In the genomic region with DNA sequence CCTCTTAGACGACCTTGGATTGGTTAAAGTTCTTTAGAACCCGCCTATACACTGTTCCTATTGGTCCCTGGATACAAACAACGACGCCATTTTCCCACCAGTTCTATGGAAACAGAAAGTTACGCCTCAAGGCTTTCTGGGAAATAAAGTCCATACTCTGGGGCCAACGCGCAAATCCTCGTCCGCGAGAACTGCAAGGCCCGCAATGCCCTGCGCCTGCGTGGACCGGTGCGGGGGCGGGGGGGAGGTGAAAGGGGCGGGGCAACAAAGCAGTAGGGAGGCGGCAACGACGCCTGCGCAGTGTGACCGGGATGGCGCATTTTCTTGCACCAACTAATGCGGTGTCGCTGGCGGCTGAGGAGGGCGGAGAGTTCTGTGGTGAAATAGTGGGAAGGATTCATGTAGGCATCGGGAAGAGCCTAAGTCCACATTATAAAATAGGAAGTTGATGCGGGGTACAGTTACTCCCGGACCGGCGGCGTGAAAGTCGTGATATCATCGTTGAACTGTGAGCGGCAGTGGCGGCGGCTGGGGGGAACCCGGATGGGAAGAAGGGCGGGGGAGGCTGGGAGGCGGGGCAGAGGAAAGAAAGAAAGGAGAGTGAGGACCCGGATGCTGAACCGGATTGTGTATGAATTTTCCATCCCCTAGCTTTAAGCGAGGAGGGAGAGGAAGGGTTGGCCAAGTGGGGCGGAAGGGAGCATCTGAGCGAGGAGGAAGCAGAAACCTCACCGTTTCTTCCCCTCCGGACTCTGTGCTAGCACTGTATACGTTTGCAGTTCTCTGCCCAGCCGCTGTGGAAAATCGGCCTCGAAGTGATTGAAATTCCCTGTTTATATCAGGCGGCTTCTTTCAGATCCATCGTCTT, we compare ENCODE assay signal across 8 cellular contexts. TPM values are rescaled to one million over a fixed set of nuclear protein-coding genes. Genes with fewer than 3 reads are reported as not detected.
A peak's percentile ranks its signal among the peaks of the same experiment; 100 is the strongest.
DNase-seq lines count a peak whose midpoint lies in the region; ATAC-seq and TF ChIP-seq lines count a peak whose summit lies in the region.

A gene (plus strand): TSS at position 300 of the 868 bp plus-strand sequence. CDS start 6,695 bp downstream, outside the sequence.

- ATAC-seq in GM19455 (IDR thresholded peaks at IDR 0.05; ENCODE audit: unreplicated experiment): peak; percentile 62

- H3K4me1 Mint-ChIP-seq in CD4-positive, alpha-beta memory T cell: peaks cover 32 to 39% (median 35%) of the 10 kb centered on the region in 4 donors
- peaks cover 41% of the 10 kb centered on the region for H3K4me1 Mint-ChIP-seq in activated CD4-positive, alpha-beta memory T cell treated with anti-CD3 and anti-CD28 coated beads for 36 hours (ENCODE audit: low read depth)

- no peaks in the 10 kb centered on the region for H3K9me3 ChIP-seq in CD4-positive, alpha-beta memory T cell (ENCODE audit: control insufficient read depth in 1 of 2, low read length in 2 of 2)
- H3K9me3 ChIP-seq in duodenal mucosa (ENCODE audit: control insufficient read depth in 1 of 2, low read length in 2 of 2): no peaks in the 10 kb centered on the region
- no peaks in the 10 kb centered on the region for H3K9me3 ChIP-seq in liver (ENCODE audit: control insufficient read depth in 4 of 4, low read length in 3 of 4)

- no peak for TF ChIP-seq RAD21 in liver (IDR thresholded peaks at IDR 0.05)

- no peaks in the 10 kb centered on the region for H3K27me3 ChIP-seq in CD4-positive, alpha-beta memory T cell (ENCODE audit: insufficient read depth, low read length)
- H3K27me3 ChIP-seq in duodenal mucosa (ENCODE audit: control insufficient read depth in 1 of 2, insufficient read depth in 2 of 2, low read length in 2 of 2): no peaks in the 10 kb centered on the region
- no peaks in the 10 kb centered on the region for H3K27me3 ChIP-seq in liver (ENCODE audit: control insufficient read depth in 4 of 4, insufficient read depth in 4 of 4, low read length in 3 of 4)

- DNase-seq in CD4-positive, alpha-beta memory T cell: peak; percentile 95 to 99 (median 98)
- DNase-seq in HK-2 (ENCODE audit: unreplicated experiment): peak; percentile 100
- DNase-seq in NCI-H82 treated with DMSO at 0.1 percent for 48 hours (lab: John Stamatoyannopoulos, UW; ENCODE audit: unreplicated experiment): peak; percentile 100
- DNase-seq in activated CD4-positive, alpha-beta memory T cell treated with anti-CD3 and anti-CD28 coated beads for 36 hours: peak; percentile 100
- DNase-seq in stimulated activated CD4-positive, alpha-beta T cell treated with anti-CD3 and anti-CD28 coated beads, Interleukin-4, amount 100 ng/mL, for 24 hours: peak; percentile 99

- intact Hi-C loops in CD4-positive, alpha-beta memory T cell (cut with micrococcal nuclease): loop anchor here (1.0 to 5.0 kb wide), 10 partner anchors 24 to 851 kb away; a partner anchor contains a TSS
- intact Hi-C loops in activated CD4-positive, alpha-beta memory T cell treated with anti-CD3 and anti-CD28 coated beads for 36 hours (cut with micrococcal nuclease): loop anchor here (1.0 to 5.0 kb wide), 21 partner anchors 11 to 956 kb away; a partner anchor contains a TSS

- POLR2A ChIA-PET in CD4-positive, alpha-beta memory T cell (lab: Charles Lee; ENCODE audit: partially characterized antibody): interaction anchor here (0.6 to 2.7 kb wide), 21 partner anchors 9 to 201 kb away, joined by 3 to 19 read pairs (median 4); a partner anchor contains a TSS
- POLR2A ChIA-PET in activated CD4-positive, alpha-beta memory T cell treated with anti-CD3 and anti-CD28 coated beads for 36 hours (lab: Charles Lee): interaction anchor here (0.9 to 1.6 kb wide), 5 partner anchors 38 to 168 kb away, joined by 3 to 5 read pairs (median 4); a partner anchor contains a TSS

- peak; percentile 18 for TF ChIP-seq CTCF in liver (IDR thresholded peaks at IDR 0.05; ENCODE audit: low read depth, low read length, missing input control)

- under 1% methylated on average over 54 of the region's 54 CpGs for WGBS in liver

- H3K36me3 Mint-ChIP-seq in CD4-positive, alpha-beta memory T cell: peaks cover 3 to 37% of the 10 kb centered on the region in 2 donors
- H3K36me3 Mint-ChIP-seq in activated CD4-positive, alpha-beta memory T cell treated with anti-CD3 and anti-CD28 coated beads for 36 hours: peaks cover 19% of the 10 kb centered on the region

- H3K4me1 ChIP-seq in CD4-positive, alpha-beta memory T cell (ENCODE audit: insufficient read depth, low read length): peaks cover 73% of the 10 kb centered on the region
- H3K4me1 ChIP-seq in duodenal mucosa (ENCODE audit: control insufficient read depth in 1 of 2, insufficient read depth in 2 of 2, low read length in 2 of 2): peaks cover 27 to 43% of the 10 kb centered on the region in 2 donors
- H3K4me1 ChIP-seq in liver (ENCODE audit: control insufficient read depth in 4 of 4, insufficient read depth in 4 of 4, low read length in 3 of 4): peaks cover 3 to 34% (median 31%) of the 10 kb centered on the region in 4 donors

- peak within 1 kb of the TSS; percentile 88 to 93 for H3K4me3 ChIP-seq in CD4-positive, alpha-beta memory T cell (ENCODE audit: low read length in 2 of 2)
- H3K4me3 ChIP-seq in duodenal mucosa (ENCODE audit: low read depth in 1 of 2, low read length in 2 of 2) (peak within 1 kb of the TSS; percentile 91 to 93), liver (ENCODE audit: low read depth in 1 of 3, low read length in 3 of 3) (peak within 1 kb of the TSS; percentile 91 to 100 (median 92))

- peak within 1 kb of the TSS; percentile 99 for H3K27ac ChIP-seq in CD4-positive, alpha-beta memory T cell (ENCODE audit: low read depth, low read length)
- peak within 1 kb of the TSS; percentile 95 for H3K27ac ChIP-seq in duodenal mucosa (ENCODE audit: low read depth, low read length)
- peak within 1 kb of the TSS; percentile 93 to 96 for H3K27ac ChIP-seq in liver (ENCODE audit: low read depth in 1 of 2, low read length in 2 of 2)

- H3K9ac ChIP-seq in duodenal mucosa (ENCODE audit: low read depth in 1 of 2, low read length in 2 of 2): peak within 1 kb of the TSS; percentile 89 to 92
- H3K9ac ChIP-seq in liver (ENCODE audit: low read depth in 1 of 2, low read length in 2 of 2): peak within 1 kb of the TSS; percentile 85 to 89

- no peaks in the 10 kb centered on the region for H3K27me3 Mint-ChIP-seq in CD4-positive, alpha-beta memory T cell
- no peaks in the 10 kb centered on the region for H3K27me3 Mint-ChIP-seq in activated CD4-positive, alpha-beta memory T cell treated with anti-CD3 and anti-CD28 coated beads for 36 hours

- H3K4me3 Mint-ChIP-seq in CD4-positive, alpha-beta memory T cell: no peak within 1 kb of the TSS
- no peak within 1 kb of the TSS for H3K4me3 Mint-ChIP-seq in activated CD4-positive, alpha-beta memory T cell treated with anti-CD3 and anti-CD28 coated beads for 36 hours

- H3K9me3 Mint-ChIP-seq in CD4-positive, alpha-beta memory T cell: peaks cover 0 to 6% (median 0%) of the 10 kb centered on the region in 8 donors
- no peaks in the 10 kb centered on the region for H3K9me3 Mint-ChIP-seq in activated CD4-positive, alpha-beta memory T cell treated with anti-CD3 and anti-CD28 coated beads for 36 hours

- peak within 1 kb of the TSS in 3 of 7 donors; percentile 90 to 93 (median 90) for H3K27ac Mint-ChIP-seq in CD4-positive, alpha-beta memory T cell
- no peak within 1 kb of the TSS for H3K27ac Mint-ChIP-seq in activated CD4-positive, alpha-beta memory T cell treated with anti-CD3 and anti-CD28 coated beads for 36 hours

- CTCF ChIA-PET in CD4-positive, alpha-beta memory T cell (lab: Charles Lee; ENCODE audit: partially characterized antibody): interaction anchor here (0.6 to 2.9 kb wide), 5 partner anchors 39 to 200 kb away, joined by 3 to 16 read pairs (median 3); a partner anchor contains a TSS
- CTCF ChIA-PET in activated CD4-positive, alpha-beta memory T cell treated with anti-CD3 and anti-CD28 coated beads for 36 hours (lab: Charles Lee): interaction anchor here (0.6 to 3.7 kb wide), 9 partner anchors 14 to 224 kb away, joined by 3 to 31 read pairs (median 4); no protein-coding TSS in a partner anchor

- H3K36me3 ChIP-seq in CD4-positive, alpha-beta memory T cell (ENCODE audit: insufficient read depth, low read length): no peaks in the 10 kb centered on the region
- H3K36me3 ChIP-seq in duodenal mucosa (ENCODE audit: control insufficient read depth in 1 of 2, insufficient read depth in 2 of 2, low read length in 2 of 2) (no peaks in the 10 kb centered on the region), liver (ENCODE audit: control insufficient read depth in 4 of 4, insufficient read depth in 3 of 4, low read depth in 1 of 4, low read length in 3 of 4) (no peaks in the 10 kb centered on the region)

TF ChIP-seq in liver, 16 proteins besides CTCF, POLR2A, EP300 and RAD21 (continues in another document):
- TF ChIP-seq GABPA (IDR thresholded peaks at IDR 0.05 in 1 of 2, conservative IDR thresholded peaks at IDR 0.05 in 1 of 2): peak; percentile 47 to 67
- TF ChIP-seq, protein P1, sequence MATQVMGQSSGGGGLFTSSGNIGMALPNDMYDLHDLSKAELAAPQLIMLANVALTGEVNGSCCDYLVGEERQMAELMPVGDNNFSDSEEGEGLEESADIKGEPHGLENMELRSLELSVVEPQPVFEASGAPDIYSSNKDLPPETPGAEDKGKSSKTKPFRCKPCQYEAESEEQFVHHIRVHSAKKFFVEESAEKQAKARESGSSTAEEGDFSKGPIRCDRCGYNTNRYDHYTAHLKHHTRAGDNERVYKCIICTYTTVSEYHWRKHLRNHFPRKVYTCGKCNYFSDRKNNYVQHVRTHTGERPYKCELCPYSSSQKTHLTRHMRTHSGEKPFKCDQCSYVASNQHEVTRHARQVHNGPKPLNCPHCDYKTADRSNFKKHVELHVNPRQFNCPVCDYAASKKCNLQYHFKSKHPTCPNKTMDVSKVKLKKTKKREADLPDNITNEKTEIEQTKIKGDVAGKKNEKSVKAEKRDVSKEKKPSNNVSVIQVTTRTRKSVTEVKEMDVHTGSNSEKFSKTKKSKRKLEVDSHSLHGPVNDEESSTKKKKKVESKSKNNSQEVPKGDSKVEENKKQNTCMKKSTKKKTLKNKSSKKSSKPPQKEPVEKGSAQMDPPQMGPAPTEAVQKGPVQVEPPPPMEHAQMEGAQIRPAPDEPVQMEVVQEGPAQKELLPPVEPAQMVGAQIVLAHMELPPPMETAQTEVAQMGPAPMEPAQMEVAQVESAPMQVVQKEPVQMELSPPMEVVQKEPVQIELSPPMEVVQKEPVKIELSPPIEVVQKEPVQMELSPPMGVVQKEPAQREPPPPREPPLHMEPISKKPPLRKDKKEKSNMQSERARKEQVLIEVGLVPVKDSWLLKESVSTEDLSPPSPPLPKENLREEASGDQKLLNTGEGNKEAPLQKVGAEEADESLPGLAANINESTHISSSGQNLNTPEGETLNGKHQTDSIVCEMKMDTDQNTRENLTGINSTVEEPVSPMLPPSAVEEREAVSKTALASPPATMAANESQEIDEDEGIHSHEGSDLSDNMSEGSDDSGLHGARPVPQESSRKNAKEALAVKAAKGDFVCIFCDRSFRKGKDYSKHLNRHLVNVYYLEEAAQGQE (IDR thresholded peaks at IDR 0.05): peak; percentile 10
- peak; percentile 95 for TF ChIP-seq YY1 (IDR thresholded peaks at IDR 0.05)
- peak; percentile 19 to 23 for TF ChIP-seq HNF4A (conservative IDR thresholded peaks at IDR 0.05)

RNA-seq across cellular contexts. Expression of the gene that starts here (rescaled TPM):
- total RNA-seq in CD4-positive, alpha-beta memory T cell: 10 to 100 TPM; 50.3 to 52.5 TPM
- polyA plus RNA-seq in CD4-positive, alpha-beta memory T cell: 10 to 100 TPM; 77.9 to 79.5 TPM
- 10 to 100 TPM; 36.1 to 37.5 TPM for total RNA-seq in activated CD4-positive, alpha-beta memory T cell treated with anti-CD3 and anti-CD28 coated beads for 36 hours
- 10 to 100 TPM in 1 of 2 donors, 1 to 10 TPM in 1; 4.8 to 10.1 TPM for total RNA-seq in liver
- polyA plus RNA-seq in liver: 10 to 100 TPM in 1 of 2 donors, 1 to 10 TPM in 1; 6.5 to 13.2 TPM

Comparison
In these comparisons a context has a peak if more than half of its experiments do, and no peak if none do; other contexts are left out.
1. Peak in every context shown above with its lines: DNase-seq, ATAC-seq, H3K4me3 ChIP-seq and H3K27ac ChIP-seq.
2. RNA of the gene that starts here (polyA plus RNA-seq): 77.9 to 79.5 TPM in CD4-positive, alpha-beta memory T cell; 6.5 to 13.2 TPM in liver; every median in the first group is over 4 times any median in the second.